In the genomic region with DNA sequence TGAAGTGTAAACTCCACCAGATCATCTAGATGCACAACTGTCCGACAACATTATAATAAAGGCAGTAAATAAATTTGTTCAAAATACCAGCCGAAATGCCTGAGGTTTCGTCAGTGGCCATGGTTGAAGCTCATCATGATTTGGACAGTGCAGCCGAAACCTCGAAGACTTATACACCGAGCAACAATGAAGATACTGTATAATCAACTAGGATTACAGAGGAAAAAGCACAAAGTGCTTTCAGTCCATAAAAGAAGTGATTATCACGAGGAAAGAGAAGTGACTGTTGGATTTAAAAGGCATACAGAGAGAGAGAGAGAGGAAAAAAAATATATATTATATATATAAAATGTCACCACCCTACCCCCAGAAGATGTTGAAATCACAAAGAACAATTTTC, we compare ENCODE assay signal across 20 cellular contexts. TPM values are rescaled to one million over a fixed set of nuclear protein-coding genes. Genes with fewer than 3 reads are reported as not detected.
DNase-seq lines count a peak whose midpoint lies in the region; ATAC-seq, FAIRE-seq and TF ChIP-seq lines count a peak whose summit lies in the region.
"Had no signal": no experiment of that assay in that cellular context is flagged by ENCODE, and none has a peak within 500 bp of the region (broad histone marks: within the 10 kb centered on the region; RNA-seq: fewer than 3 reads in every experiment).

No MANE protein-coding gene starts in this region.

- H4K20me1 ChIP-seq in GM23338 (replicated peaks; ENCODE audit: insufficient read depth) (no peaks in the 10 kb centered on the region), H1 (replicated peaks in 1 of 2; ENCODE audit: control insufficient read depth in 1 of 2, insufficient read depth in 2 of 2, low read length in 2 of 2) (no peaks in the 10 kb centered on the region), neural progenitor cell (ENCODE audit: low read depth) (no peaks in the 10 kb centered on the region)
- H4K20me1 ChIP-seq: BLaER1 treated with 17β-estradiol and CSF1 and Interleukin-3, amounts not matched to agents 10 nM and 100 nM had no signal

- H3K79me2 ChIP-seq in GM23338 (replicated peaks; ENCODE audit: insufficient read depth) (no peaks in the 10 kb centered on the region), H1 (ENCODE audit: control insufficient read depth in 1 of 2, insufficient read depth in 2 of 2, low read length in 2 of 2) (no peaks in the 10 kb centered on the region), neural progenitor cell (ENCODE audit: low read depth) (no peaks in the 10 kb centered on the region)

- no peak for TF ChIP-seq RAD21 in H1 (IDR thresholded peaks at IDR 0.05 in 1 of 2, conservative IDR thresholded peaks at IDR 0.05 in 1 of 2; ENCODE audit: low read depth in 2 of 2, low read length in 2 of 2)

- peak overlapping the region; percentile 81 for H4K5ac ChIP-seq in H1 (ENCODE audit: insufficient read length, low read depth, low read length)

- no peak overlapping the region for H3K18ac ChIP-seq in H1 (ENCODE audit: extremely low read depth, low read length)

- H4K8ac ChIP-seq in H1 (ENCODE audit: extremely low read depth, insufficient read depth, low read length): no peak overlapping the region

- peak overlapping the region; percentile 41 for H4K91ac ChIP-seq in H1 (replicated peaks; ENCODE audit: insufficient read length, low read length)

- POLR2A ChIA-PET in H1 (lab: Charles Lee; ENCODE audit: partially characterized antibody): no interaction called here

- H3F3A ChIP-seq in GM23338 (replicated peaks; ENCODE audit: low read depth) (no peaks in the 10 kb centered on the region), neural progenitor cell (ENCODE audit: low read depth) (no peaks in the 10 kb centered on the region)

- H3K79me1 ChIP-seq in H1 (ENCODE audit: low read depth, low read length): no peaks in the 10 kb centered on the region

- no peak overlapping the region for H3K9ac ChIP-seq in H1 (replicated peaks in 1 of 4; ENCODE audit: extremely low read depth in 1 of 4, low read depth in 3 of 4, low read length in 3 of 4)
- no peak overlapping the region for H3K9ac ChIP-seq in neural progenitor cell
- H3K9ac ChIP-seq: BLaER1 treated with 17β-estradiol and CSF1 and Interleukin-3, amounts not matched to agents 10 nM and 100 nM had no signal

- no peak overlapping the region for H3K56ac ChIP-seq in H1 (replicated peaks; ENCODE audit: insufficient read length, low read depth, low read length)

- no peak overlapping the region for H3K23ac ChIP-seq in H1 (ENCODE audit: insufficient read length)

- peaks cover 42% of the 10 kb centered on the region for H3K4me1 ChIP-seq in GM23338 (ENCODE audit: insufficient read depth)
- peaks cover 0 to 10% (median 5%) of the 10 kb centered on the region in 4 experiments; a peak in 4 of 7 replicates for H3K4me1 ChIP-seq in H1 (replicated peaks in 1 of 4; ENCODE audit: control insufficient read depth in 3 of 4, insufficient read depth in 4 of 4, low read length in 3 of 4)
- H3K4me1 ChIP-seq in neural progenitor cell: peaks cover 14% of the 10 kb centered on the region
- no peaks in the 10 kb centered on the region for H3K4me1 ChIP-seq in upper lobe of left lung
- H3K4me1 ChIP-seq: BLaER1 treated with 17β-estradiol and CSF1 and Interleukin-3, amounts not matched to agents 10 nM and 100 nM had no signal

- peak overlapping the region; percentile 79 for H2BK120ac ChIP-seq in H1 (replicated peaks; ENCODE audit: low read depth, low read length)

- H3K27me3 ChIP-seq in GM23338 (ENCODE audit: insufficient read depth): no peaks in the 10 kb centered on the region
- peaks cover 0 to 1% (median 0%) of the 10 kb centered on the region in 4 experiments; a peak in 1 of 7 replicates for H3K27me3 ChIP-seq in H1 (replicated peaks in 1 of 4; ENCODE audit: control insufficient read depth in 3 of 4, extremely low read depth in 1 of 4, insufficient read depth in 3 of 4, low read length in 3 of 4)
- H3K27me3 ChIP-seq in neural progenitor cell: no peaks in the 10 kb centered on the region
- no peaks in the 10 kb centered on the region for H3K27me3 ChIP-seq in upper lobe of left lung
- H3K27me3 ChIP-seq: BLaER1 treated with 17β-estradiol and CSF1 and Interleukin-3, amounts not matched to agents 10 nM and 100 nM had no signal

- H2AK5ac ChIP-seq in H1 (ENCODE audit: low read depth, low read length): no peak overlapping the region

- no peak overlapping the region for H3K4me3 ChIP-seq in GM23338
- H3K4me3 ChIP-seq in H1 (ENCODE audit: extremely low read depth in 1 of 4, insufficient read depth in 2 of 4, low read depth in 3 of 4, low read length in 4 of 4): no peak overlapping the region
- H3K4me3 ChIP-seq in neural progenitor cell: no peak overlapping the region
- no peak overlapping the region for H3K4me3 ChIP-seq in upper lobe of left lung
- H3K4me3 ChIP-seq: BLaER1 treated with 17β-estradiol and CSF1 and Interleukin-3, amounts not matched to agents 10 nM and 100 nM; GM12878 had no signal

- TF ChIP-seq POLR2A in H1 (IDR thresholded peaks at IDR 0.05; ENCODE audit: control extremely low read depth in 1 of 2, low read depth in 2 of 2, low read length in 2 of 2): no peak
- no peak for TF ChIP-seq POLR2A in upper lobe of left lung (IDR thresholded peaks at IDR 0.05)

- H3K9me3 ChIP-seq in H1 (ENCODE audit: insufficient read depth in 2 of 2, low read depth in 1 of 2, low read length in 1 of 2) (no peaks in the 10 kb centered on the region), neural progenitor cell (ENCODE audit: low read depth) (peaks cover under 1% of the 10 kb centered on the region), upper lobe of left lung (peaks cover 0 to 8% (median 0%) of the 10 kb centered on the region in 4 donors)

- H3K4me1 Mint-ChIP-seq in GM23338 (peaks cover 35% of the 10 kb centered on the region), neural progenitor cell (no peaks in the 10 kb centered on the region)
- H3K4me1 Mint-ChIP-seq in activated T-helper 17 cell treated with anti-CD3 and anti-CD28 coated beads, Interleukin-2, amount 50 U/mL, for 72 hours: no peaks in the 10 kb centered on the region
- H3K4me1 Mint-ChIP-seq: B cell had no signal

- peak overlapping the region; percentile 55; the same call in 1 of the 2 replicates for H2BK12ac ChIP-seq in H1 (ENCODE audit: low read depth, low read length)

- no peak overlapping the region for H3K4ac ChIP-seq in H1 (replicated peaks; ENCODE audit: insufficient read length, low read depth, low read length)

- no peak for FAIRE-seq in H1 (lab: Jason Lieb, UNC)
- FAIRE-seq: GM12878, GM19239 had no signal

- WGBS in H1 (ENCODE audit: extremely low coverage in 1 of 2, insufficient coverage in 1 of 2, insufficient read length in 1 of 2, insufficient replicate concordance in 2 of 2, low coverage in 1 of 2, low lambda C conversion rate in 2 of 2, missing lambda C conversion rate in 1 of 2), 2 experiments: 89% methylated on average over 7 of the region's 7 CpGs; no CpG with 5 or more reads in 1 of the 2 experiments
- WGBS in upper lobe of left lung, 2 donors: 90 to 96% methylated on average over 7 of the region's 7 CpGs

- ATAC-seq in GM23338 (no peak), upper lobe of left lung (ENCODE audit: low FRiP score in 2 of 2) (no peak)
- no peak for ATAC-seq in activated T-helper 17 cell treated with anti-CD3 and anti-CD28 coated beads, Interleukin-2, amount 50 U/mL, for 72 hours (replicated peaks)
- ATAC-seq: CD8-positive, alpha-beta T cell; GM12878 had no signal

- H3K9me3 Mint-ChIP-seq in GM23338: peaks cover 10% of the 10 kb centered on the region; the same call in 2 of the 3 replicates
- H3K9me3 Mint-ChIP-seq in neural progenitor cell: peaks cover 12% of the 10 kb centered on the region
- peaks cover 3% of the 10 kb centered on the region for H3K9me3 Mint-ChIP-seq in activated T-helper 17 cell treated with anti-CD3 and anti-CD28 coated beads, Interleukin-2, amount 50 U/mL, for 72 hours

- H3K27me3 Mint-ChIP-seq in GM23338 (ENCODE audit: insufficient read depth, low read depth, poor library complexity) (peaks cover 1% of the 10 kb centered on the region), neural progenitor cell (ENCODE audit: insufficient read depth, low read depth) (no peaks in the 10 kb centered on the region)
- H3K27me3 Mint-ChIP-seq in activated T-helper 17 cell treated with anti-CD3 and anti-CD28 coated beads, Interleukin-2, amount 50 U/mL, for 72 hours: no peaks in the 10 kb centered on the region
- H3K27me3 Mint-ChIP-seq: B cell had no signal

- H3K4me2 ChIP-seq in GM23338 (no peak overlapping the region), H1 (ENCODE audit: insufficient read depth in 1 of 2, low read depth in 2 of 2, low read length in 2 of 2) (no peak overlapping the region), neural progenitor cell (no peak overlapping the region)
- H3K4me2 ChIP-seq: BLaER1 treated with 17β-estradiol and CSF1 and Interleukin-3, amounts not matched to agents 10 nM and 100 nM had no signal

- H2AFZ ChIP-seq in GM23338: no peak overlapping the region
- H2AFZ ChIP-seq in H1 (ENCODE audit: low read length): no peak overlapping the region
- peak overlapping the region; percentile 28 for H2AFZ ChIP-seq in neural progenitor cell (replicated peaks)

- no peaks in the 10 kb centered on the region for H3K9me2 ChIP-seq in GM23338 (ENCODE audit: insufficient read depth)

- peaks cover 4% of the 10 kb centered on the region; the same call in 1 of the 3 replicates for H3K36me3 Mint-ChIP-seq in GM23338 (ENCODE audit: low read depth)
- peaks cover 4% of the 10 kb centered on the region for H3K36me3 Mint-ChIP-seq in neural progenitor cell
- no peaks in the 10 kb centered on the region for H3K36me3 Mint-ChIP-seq in activated T-helper 17 cell treated with anti-CD3 and anti-CD28 coated beads, Interleukin-2, amount 50 U/mL, for 72 hours (ENCODE audit: low read depth)
- H3K36me3 Mint-ChIP-seq: CD8-positive, alpha-beta T cell had no signal

- DNase-seq in GM23338 (ENCODE audit: low spot score) (no peak), SK-MEL-5 (ENCODE audit: low read depth, low spot score) (peak; percentile 95), H1 (ENCODE audit: low read depth in 1 of 2, low spot score in 2 of 2) (no peak), neural progenitor cell (ENCODE audit: low spot score) (no peak), upper lobe of left lung (no peak), SIG-M5 (lab: John Stamatoyannopoulos, UW) (no peak)
- DNase-seq: CD8-positive, alpha-beta T cell; COR-L47; DMS 273 treated with DMSO at 0.1 percent for 48 hours; DMS53; DND-41; EL; H7 had no signal

- H3K23me2 ChIP-seq in H1 (ENCODE audit: low read depth, low read length): no peaks in the 10 kb centered on the region; the same call in 1 of the 2 replicates

- H2BK5ac ChIP-seq in H1 (ENCODE audit: low read depth, low read length): no peak overlapping the region

- no peak overlapping the region for H2BK15ac ChIP-seq in H1 (ENCODE audit: low read length)

- CTCF ChIA-PET in H1 (lab: Charles Lee; ENCODE audit: partially characterized antibody): interaction anchor here (0.6 to 2.4 kb wide), 12 partner anchors 9 to 442 kb away, joined by 3 to 14 read pairs (median 5); no protein-coding TSS in a partner anchor

- peak overlapping the region; percentile 74; the same call in 1 of the 2 replicates for H2BK20ac ChIP-seq in H1 (ENCODE audit: low read length)

- H3K27ac Mint-ChIP-seq in GM23338 (peak overlapping the region; percentile 18), neural progenitor cell (no peak overlapping the region)
- no peak overlapping the region for H3K27ac Mint-ChIP-seq in activated T-helper 17 cell treated with anti-CD3 and anti-CD28 coated beads, Interleukin-2, amount 50 U/mL, for 72 hours
- H3K27ac Mint-ChIP-seq: B cell; CD8-positive, alpha-beta T cell had no signal

- TF ChIP-seq CTCF in GM23338 (conservative IDR thresholded peaks at IDR 0.05; ENCODE audit: low read depth in 2 of 2) (no peak), H1 (IDR thresholded peaks at IDR 0.05; ENCODE audit: control extremely low read depth in 1 of 3, insufficient read depth in 1 of 3, low read depth in 1 of 3, low read length in 3 of 3) (no peak), neural progenitor cell (IDR thresholded peaks at IDR 0.05) (no peak), upper lobe of left lung (IDR thresholded peaks at IDR 0.05) (no peak)

- H3K36me3 ChIP-seq in GM23338 (ENCODE audit: insufficient read depth) (no peaks in the 10 kb centered on the region), H1 (ENCODE audit: control insufficient read depth in 2 of 4, insufficient read depth in 4 of 4, low read length in 3 of 4) (no peaks in the 10 kb centered on the region), neural progenitor cell (no peaks in the 10 kb centered on the region), upper lobe of left lung (no peaks in the 10 kb centered on the region)
- H3K36me3 ChIP-seq: BLaER1 treated with 17β-estradiol and CSF1 and Interleukin-3, amounts not matched to agents 10 nM and 100 nM had no signal

- H3K27ac ChIP-seq in GM23338 (ENCODE audit: low read depth) (no peak overlapping the region), H1 (ENCODE audit: low read depth, low read length) (no peak overlapping the region), neural progenitor cell (no peak overlapping the region), upper lobe of left lung (no peak overlapping the region)
- H3K27ac ChIP-seq: BLaER1 treated with 17β-estradiol and CSF1 and Interleukin-3, amounts not matched to agents 10 nM and 100 nM had no signal

- H3K4me3 Mint-ChIP-seq in GM23338 (no peak overlapping the region), neural progenitor cell (no peak overlapping the region)
- no peak overlapping the region for H3K4me3 Mint-ChIP-seq in activated T-helper 17 cell treated with anti-CD3 and anti-CD28 coated beads, Interleukin-2, amount 50 U/mL, for 72 hours
- H3K4me3 Mint-ChIP-seq: B cell; CD8-positive, alpha-beta T cell had no signal

- in situ Hi-C loops in SK-MEL-5 (cut with HindIII; ENCODE audit: low pct_unique_long_range_greater_than_20kb, low sequenced_read_pairs): no loop called here

- TF ChIP-seq EP300 in H1 (IDR thresholded peaks at IDR 0.05; ENCODE audit: borderline replicate concordance in 1 of 2, low read depth in 2 of 2, low read length in 2 of 2) (no peak), upper lobe of left lung (IDR thresholded peaks at IDR 0.05) (no peak)

- H3K14ac ChIP-seq in H1 (ENCODE audit: insufficient read length): no peak overlapping the region

RNA-seq across cellular contexts. Expression of a gene that starts 52.0 kb away (rescaled TPM):
- total RNA-seq in GM23338 (2014; rRNA removed; shearing (Covaris generic)): 17.1 and 38.1 TPM in 2 replicates
- polyA plus RNA-seq in GM23338 (2016; fragmentation: Nextera tagmentation; extraction: Ambion mirVana) (16.8 and 20.8 TPM in 2 replicates), H1 (2011; rRNA removed) (1.8 and 3.4 TPM in 2 replicates)
- 75.9 and 89.9 TPM in 2 replicates for total RNA-seq in SK-MEL-5 (2014; rRNA removed; shearing (Covaris generic))
- 23.1 and 32.8 TPM in 2 replicates for polyA plus RNA-seq in SK-MEL-5 (2015; cell fraction: cytosol; rRNA removed)
- 57.6 and 106 TPM in 2 replicates for polyA plus RNA-seq in SK-MEL-5 (2015; cell fraction: nucleus; rRNA removed)
- total RNA-seq in H1 (2021; fragmentation: NEBNext Ultra II Directional; extraction: Animal tissue kit (Norgen Biotek cat#: 25700)): 22.6 and 23.6 TPM in 2 replicates
- 4.6 TPM for polyA plus RNA-seq in H1 (2011; cell fraction: cytosol; rRNA removed)
- polyA plus RNA-seq in H1 (2011; cell fraction: nucleus; rRNA removed): 3.8 TPM
- polyA plus RNA-seq in H1 (2012, experiment 1 of 2): 6.7 to 15.7 TPM (median 8.2 TPM) in 4 replicates
- polyA plus RNA-seq in H1 (2012, experiment 2 of 2): 2.4 TPM
- polyA plus RNA-seq in H1 (2013, experiment 1 of 2): 18.2 TPM
- 19.7 TPM for polyA plus RNA-seq in H1 (2013, experiment 2 of 2)
- 15.8 and 18.0 TPM in 2 replicates for polyA minus RNA-seq in H1 (2011; rRNA and poly(A)+ RNA removed)
- polyA minus RNA-seq in H1 (2011; cell fraction: cytosol; rRNA and poly(A)+ RNA removed): 27.1 TPM
- 48.4 TPM for polyA minus RNA-seq in H1 (2011; cell fraction: nucleus; rRNA and poly(A)+ RNA removed)
- total RNA-seq in neural progenitor cell (ENCODE audit: low replicate concordance) (0.65 and 1.9 TPM in 2 replicates), upper lobe of left lung (10 to 100 TPM; 14.9 to 52.3 (median 28.7) TPM)
- 10 to 100 TPM in 1 of 2 donors, 1 to 10 TPM in 1; 8.9 to 10.8 TPM for total RNA-seq in activated T-helper 17 cell treated with anti-CD3 and anti-CD28 coated beads, Interleukin-2, amount 50 U/mL, for 72 hours
- total RNA-seq: A172, G401 had no signal
